Comparison of ENCODE assay signal across 8 cellular contexts in genomic region chr2:225002039-225002655, GRCh38. TPM values are rescaled to one million over a fixed set of nuclear protein-coding genes. Genes with fewer than 3 reads are reported as not detected.
DNase-seq lines count a peak whose midpoint lies in the region; ATAC-seq and TF ChIP-seq lines count a peak whose summit lies in the region.

No MANE protein-coding gene starts in this region.

- H3K9me3 Mint-ChIP-seq in activated naive CD8-positive, alpha-beta T cell treated with anti-CD3 and anti-CD28 coated beads, Interleukin-2, amount 10 ng/mL, durations not matched to agents 7 days and 5 days: no peaks in the 10 kb centered on the region

- DNase-seq in DND-41: peak; percentile 56
- peak; percentile 75 for DNase-seq in Jurkat, Clone E6-1 (ENCODE audit: low read depth, low spot score)
- DNase-seq in SJCRH30: peak; percentile 62 to 86
- DNase-seq in activated naive CD8-positive, alpha-beta T cell treated with anti-CD3 and anti-CD28 coated beads, Interleukin-2, amount 10 ng/mL, durations not matched to agents 7 days and 5 days: no peak
- DNase-seq in hippocampal formation (lab: John Stamatoyannopoulos, UW): peak; percentile 60 to 67
- peak; percentile 24 to 29 for DNase-seq in stimulated activated CD4-positive, alpha-beta T cell treated with anti-CD3 and anti-CD28 coated beads, Interleukin-1b, Interleukin-23, amount 100 ng/mL, for 1 hour (ENCODE audit: low read depth in 2 of 2)
- DNase-seq in NCI-H2107 (lab: John Stamatoyannopoulos, UW): no peak

- peaks cover 41% of the 10 kb centered on the region for H3K79me2 ChIP-seq in DND-41 (ENCODE audit: insufficient read depth, low read length)

- TF ChIP-seq CTCF in DND-41 (IDR thresholded peaks at IDR 0.05; ENCODE audit: borderline replicate concordance, extremely low read depth, low read length, poor library complexity, severe bottlenecking): peak; percentile 80

- no peak overlapping the region for H2AFZ ChIP-seq in DND-41 (ENCODE audit: low read depth, low read length)

- no peak overlapping the region for H3K4me2 ChIP-seq in DND-41 (ENCODE audit: insufficient read depth, low read length)

- H3K9ac ChIP-seq in DND-41 (ENCODE audit: low read depth, low read length): no peak overlapping the region

- no peaks in the 10 kb centered on the region for H3K9me3 ChIP-seq in DND-41 (ENCODE audit: insufficient read depth, low read length, severe bottlenecking)
- H3K9me3 ChIP-seq in SJCRH30 (replicated peaks): no peaks in the 10 kb centered on the region; the same call in 1 of the 2 replicates

- H3K36me3 Mint-ChIP-seq in activated naive CD8-positive, alpha-beta T cell treated with anti-CD3 and anti-CD28 coated beads, Interleukin-2, amount 10 ng/mL, durations not matched to agents 7 days and 5 days: peaks cover 27% of the 10 kb centered on the region

- H3K4me1 ChIP-seq in DND-41 (ENCODE audit: insufficient read depth, low read length) (no peaks in the 10 kb centered on the region; the same call in none of the 2 replicates), SJCRH30 (peaks cover 10% of the 10 kb centered on the region)

- H3K27me3 ChIP-seq in DND-41 (ENCODE audit: insufficient read depth, low read length, poor library complexity) (no peaks in the 10 kb centered on the region), SJCRH30 (no peaks in the 10 kb centered on the region)

- H3K36me3 ChIP-seq in DND-41 (ENCODE audit: insufficient read depth, low read length) (no peaks in the 10 kb centered on the region), SJCRH30 (no peaks in the 10 kb centered on the region)

- POLR2A ChIA-PET in activated naive CD8-positive, alpha-beta T cell treated with anti-CD3 and anti-CD28 coated beads, Interleukin-2, amount 10 ng/mL, durations not matched to agents 7 days and 5 days (lab: Charles Lee): interaction anchor here (0.9 kb wide), 1 partner anchor 11 kb away, joined by 3 read pairs; no protein-coding TSS in a partner anchor

- ATAC-seq in DND-41 (ENCODE audit: insufficient read depth, low read depth) (peak; percentile 72), GM21447 (IDR thresholded peaks at IDR 0.05; ENCODE audit: unreplicated experiment) (peak; percentile 64)
- peak; percentile 79 for ATAC-seq in activated naive CD8-positive, alpha-beta T cell treated with anti-CD3 and anti-CD28 coated beads, Interleukin-2, amount 10 ng/mL, durations not matched to agents 7 days and 5 days (ENCODE audit: low read depth)

- H4K20me1 ChIP-seq in DND-41 (ENCODE audit: insufficient read depth, low read length): peaks cover 17% of the 10 kb centered on the region; the same call in 1 of the 2 replicates

- H3K27ac ChIP-seq in DND-41 (ENCODE audit: low read length): 0 out of 2 replicates have a peak overlapping the region, but pooled peaks have one; percentile 35
- H3K27ac ChIP-seq in SJCRH30: no peak overlapping the region; the same call in 1 of the 2 replicates

- peak overlapping the region; percentile 83 for H3K27ac Mint-ChIP-seq in activated naive CD8-positive, alpha-beta T cell treated with anti-CD3 and anti-CD28 coated beads, Interleukin-2, amount 10 ng/mL, durations not matched to agents 7 days and 5 days

- peaks cover 61% of the 10 kb centered on the region for H3K4me1 Mint-ChIP-seq in activated naive CD8-positive, alpha-beta T cell treated with anti-CD3 and anti-CD28 coated beads, Interleukin-2, amount 10 ng/mL, durations not matched to agents 7 days and 5 days

- H3K4me3 Mint-ChIP-seq in activated naive CD8-positive, alpha-beta T cell treated with anti-CD3 and anti-CD28 coated beads, Interleukin-2, amount 10 ng/mL, durations not matched to agents 7 days and 5 days: peak overlapping the region; percentile 50

- no peaks in the 10 kb centered on the region for H3K27me3 Mint-ChIP-seq in activated naive CD8-positive, alpha-beta T cell treated with anti-CD3 and anti-CD28 coated beads, Interleukin-2, amount 10 ng/mL, durations not matched to agents 7 days and 5 days

- H3K4me3 ChIP-seq in DND-41 (ENCODE audit: low read depth in 1 of 2, low read length in 2 of 2) (no peak overlapping the region), SJCRH30 (no peak overlapping the region)
- no peak overlapping the region for H3K4me3 ChIP-seq in Jurkat, Clone E6-1 (ENCODE audit: low read length)

RNA-seq across cellular contexts. Expression of gene DOCK10, which starts 40.1 kb away (rescaled TPM):
- polyA plus RNA-seq in Jurkat, Clone E6-1 (2012; ENCODE audit: insufficient read depth, insufficient read length): 20.7 TPM
- total RNA-seq in SJCRH30 (2014; rRNA removed; shearing (Covaris generic)): 12.3 and 15.3 TPM in 2 replicates
- total RNA-seq in activated naive CD8-positive, alpha-beta T cell treated with anti-CD3 and anti-CD28 coated beads, Interleukin-2, amount 10 ng/mL, durations not matched to agents 7 days and 5 days: 100 to 1,000 TPM; 259 to 273 TPM

Comparison
In these comparisons a context has a peak if more than half of its experiments do, and no peak if none do; other contexts are left out.
1. DNase-seq: peak in DND-41 (single experiment), Jurkat, Clone E6-1 (single experiment), SJCRH30 (2 of 2), hippocampal formation (2 of 2) and stimulated activated CD4-positive, alpha-beta T cell treated with anti-CD3 and anti-CD28 coated beads, Interleukin-1b, Interleukin-23, amount 100 ng/mL, for 1 hour (2 of 2); none in activated naive CD8-positive, alpha-beta T cell treated with anti-CD3 and anti-CD28 coated beads, Interleukin-2, amount 10 ng/mL, durations not matched to agents 7 days and 5 days (single experiment) and NCI-H2107 (single experiment).
2. RNA of gene DOCK10, which starts 40.1 kb away (total RNA-seq): 259 to 273 TPM in activated naive CD8-positive, alpha-beta T cell treated with anti-CD3 and anti-CD28 coated beads, Interleukin-2, amount 10 ng/mL, durations not matched to agents 7 days and 5 days; 12.3 to 15.3 TPM in SJCRH30; every median in the first group is over 10 times any median in the second.
3. Peak in every context shown above with its lines, with median percentiles within 50 percentile points of each other: ATAC-seq.